ENCODE assay signal across 21 cellular contexts in the genomic region with DNA sequence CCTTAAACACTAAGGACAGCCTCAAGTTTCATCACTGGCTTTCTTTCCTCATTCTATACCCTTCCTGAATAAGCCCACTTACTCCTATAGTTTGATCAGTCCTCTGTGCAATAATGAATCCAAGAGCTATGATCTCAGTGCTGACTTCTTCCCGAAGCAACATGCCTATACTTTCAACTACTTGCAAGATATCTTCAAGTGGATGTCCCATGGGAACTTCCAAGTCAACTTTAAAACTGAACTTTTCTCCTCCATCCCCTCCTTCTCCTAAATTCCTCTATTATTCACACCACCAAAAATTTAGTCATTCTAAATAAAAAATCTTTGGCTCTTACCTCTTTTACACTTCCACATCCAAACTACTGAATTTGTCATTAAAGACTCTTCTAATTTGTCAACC.
DNase-seq lines count a peak whose midpoint lies in the region; ATAC-seq and TF ChIP-seq lines count a peak whose summit lies in the region.
"Had no signal": no experiment of that assay in that cellular context is flagged by ENCODE, and none has a peak within 500 bp of the region (broad histone marks: within the 10 kb centered on the region; RNA-seq: fewer than 3 reads in every experiment).

No MANE protein-coding gene starts in this region.

- dilution Hi-C loops in IMR-90 (cut with HindIII; ENCODE audit: low sequenced_read_pairs, unreplicated experiment) (no loop called here), mammary epithelial cell (cut with HindIII; ENCODE audit: low sequenced_read_pairs) (no loop called here)

- POLR2A ChIA-PET in CD4-positive, alpha-beta memory T cell (lab: Charles Lee; ENCODE audit: partially characterized antibody) = no interaction called here
- POLR2A ChIA-PET in IMR-90 (lab: Charles Lee; ENCODE audit: unreplicated experiment) = no interaction called here
- POLR2A ChIA-PET in RWPE1 (lab: Yijun Ruan, JAX; ENCODE audit: low non-redundant PET) = no interaction called here

- H3K9me1 ChIP-seq in IMR-90 (ENCODE audit: insufficient read depth, low read length) = peaks cover 2% of the 10 kb centered on the region; the same call in 1 of the 2 replicates

- H3K9me3 ChIP-seq in CD4-positive, alpha-beta memory T cell (ENCODE audit: control insufficient read depth in 1 of 2, low read length in 2 of 2) = no peaks in the 10 kb centered on the region
- H3K9me3 ChIP-seq in IMR-90 (ENCODE audit: control insufficient read depth, insufficient read depth, low read length) (no peaks in the 10 kb centered on the region), mammary epithelial cell (replicated peaks; ENCODE audit: insufficient read depth, low read length) (no peaks in the 10 kb centered on the region)
- H3K9me3 ChIP-seq: BLaER1 treated with 17β-estradiol and CSF1 and Interleukin-3, amounts not matched to agents 10 nM and 100 nM; esophagus squamous epithelium; mucosa of descending colon; pancreas; tibial artery had no signal

- H3K9ac ChIP-seq in IMR-90 (ENCODE audit: low read depth, low read length) = no peak overlapping the region
- H3K9ac ChIP-seq in mammary epithelial cell (ENCODE audit: insufficient read depth, low read length) = no peak overlapping the region
- H3K9ac ChIP-seq: BLaER1 treated with 17β-estradiol and CSF1 and Interleukin-3, amounts not matched to agents 10 nM and 100 nM had no signal

- no peaks in the 10 kb centered on the region for H3K27me3 Mint-ChIP-seq in CD4-positive, alpha-beta memory T cell
- no peaks in the 10 kb centered on the region for H3K27me3 Mint-ChIP-seq in chondrocyte (ENCODE audit: low read depth)
- H3K27me3 Mint-ChIP-seq in natural killer cell (ENCODE audit: low read depth in 2 of 2) = no peaks in the 10 kb centered on the region
- H3K27me3 Mint-ChIP-seq: brain had no signal

- H4K20me1 ChIP-seq in IMR-90 (ENCODE audit: insufficient read depth, low read length) = no peaks in the 10 kb centered on the region
- no peaks in the 10 kb centered on the region for H4K20me1 ChIP-seq in mammary epithelial cell (ENCODE audit: insufficient read depth, low read length)

- CTCF ChIA-PET in CD4-positive, alpha-beta memory T cell (lab: Charles Lee; ENCODE audit: partially characterized antibody) = no interaction called here
- CTCF ChIA-PET in IMR-90 (lab: Yijun Ruan, JAX) (no interaction called here), mammary epithelial cell (lab: Charles Lee; ENCODE audit: low non-redundant PET) (no interaction called here), RWPE1 (lab: Yijun Ruan, JAX) (no interaction called here)

- peak overlapping the region; percentile 78; the same call in 1 of the 2 replicates for H2AK5ac ChIP-seq in IMR-90 (ENCODE audit: low read depth, low read length)

- no peak for TF ChIP-seq RAD21 in IMR-90 (IDR thresholded peaks at IDR 0.05; ENCODE audit: low read length)

- WGBS in IMR-90 (ENCODE audit: extremely low coverage in 2 of 2, insufficient read length in 1 of 2), 2 experiments = 88% methylated on average over 1 of the region's 1 CpG; no CpG with 5 or more reads in 1 of the 2 experiments
- 100% methylated on average over 1 of the region's 1 CpG for WGBS in mammary epithelial cell (ENCODE audit: low coverage, missing lambda C conversion rate)

- peak overlapping the region; percentile 57 for H3K14ac ChIP-seq in IMR-90 (replicated peaks; ENCODE audit: low read depth, low read length)

- peak overlapping the region; percentile 10 for H3K18ac ChIP-seq in IMR-90 (ENCODE audit: low read depth, low read length)

- H3K4ac ChIP-seq in IMR-90 (ENCODE audit: low read depth, low read length) = peak overlapping the region; percentile 56; the same call in 1 of the 2 replicates

- no peak overlapping the region for H4K91ac ChIP-seq in IMR-90 (ENCODE audit: insufficient read depth, low read depth, low read length)

- H3K36me3 ChIP-seq in CD4-positive, alpha-beta memory T cell (ENCODE audit: insufficient read depth, low read length) = peaks cover 25% of the 10 kb centered on the region
- H3K36me3 ChIP-seq in IMR-90 (ENCODE audit: control insufficient read depth, insufficient read depth, low read length) = peaks cover 6% of the 10 kb centered on the region; the same call in 1 of the 2 replicates
- peaks cover 8% of the 10 kb centered on the region for H3K36me3 ChIP-seq in mammary epithelial cell (ENCODE audit: insufficient read depth, low read length)

- no peaks in the 10 kb centered on the region for H3K79me1 ChIP-seq in IMR-90 (ENCODE audit: low read depth in 1 of 2, low read length in 2 of 2)

- no peak overlapping the region for H4K5ac ChIP-seq in IMR-90 (ENCODE audit: low read depth, low read length)

- no peak for DNase-seq in CD4-positive, alpha-beta memory T cell
- DNase-seq in IMR-90 (peak; percentile 18), chondrocyte (ENCODE audit: low spot score) (no peak), natural killer cell (no peak), mammary epithelial cell (no peak), RWPE1 (ENCODE audit: low spot score) (no peak)
- DNase-seq in activated effector memory CD4-positive, alpha-beta T cell treated with Interleukin-2 at 50 U/mL for 16 hours = no peak
- DNase-seq: activated CD4-positive, alpha-beta T cell treated with anti-CD3 and anti-CD28 coated beads, Interleukin-2, amount 50 U/mL, for 48 hours; DMS79 treated with DMSO at 0.1 percent for 48 hours; esophagus squamous epithelium; hypothalamus; mucosa of descending colon; NCI-H1092; NCI-H69; pancreas; PC-3; stimulated activated CD4-positive, alpha-beta T cell treated with anti-CD3 and anti-CD28 coated beads, Interleukin-4, amount 100 ng/mL, for 1 hour; stimulated activated CD8-positive, alpha-beta memory T cell treated with anti-CD3 and anti-CD28 coated beads, Interleukin-4, amount 100 ng/mL, for 48 hours; tibial artery had no signal

- H2AK9ac ChIP-seq in IMR-90 (replicated peaks; ENCODE audit: low read depth, low read length, poor library complexity) = no peak overlapping the region

- no peaks in the 10 kb centered on the region for H3K9me3 Mint-ChIP-seq in CD4-positive, alpha-beta memory T cell
- H3K9me3 Mint-ChIP-seq in chondrocyte (ENCODE audit: low read depth) (no peaks in the 10 kb centered on the region), natural killer cell (no peaks in the 10 kb centered on the region)
- H3K9me3 Mint-ChIP-seq: brain had no signal

- no peak overlapping the region for H2AFZ ChIP-seq in IMR-90 (replicated peaks; ENCODE audit: low read length, poor library complexity)
- H2AFZ ChIP-seq in mammary epithelial cell (ENCODE audit: low read depth, low read length) = no peak overlapping the region

- no peak overlapping the region for H3K4me3 ChIP-seq in CD4-positive, alpha-beta memory T cell (ENCODE audit: low read length in 2 of 2)
- H3K4me3 ChIP-seq in IMR-90 (ENCODE audit: insufficient read depth, low read depth, low read length) (no peak overlapping the region), mammary epithelial cell (replicated peaks in 1 of 3; ENCODE audit: insufficient read depth in 1 of 3, low read depth in 2 of 3, low read length in 3 of 3) (no peak overlapping the region)
- H3K4me3 ChIP-seq: BLaER1 treated with 17β-estradiol and CSF1 and Interleukin-3, amounts not matched to agents 10 nM and 100 nM; esophagus squamous epithelium; mucosa of descending colon; pancreas; tibial artery had no signal

- peak overlapping the region; percentile 32; the same call in 1 of the 2 replicates for H3K56ac ChIP-seq in IMR-90 (ENCODE audit: extremely low read depth, insufficient read depth, low read length)

- H3K4me3 Mint-ChIP-seq in CD4-positive, alpha-beta memory T cell = no peak overlapping the region
- no peak overlapping the region for H3K4me3 Mint-ChIP-seq in chondrocyte (ENCODE audit: unreplicated experiment)
- H3K4me3 Mint-ChIP-seq in natural killer cell = no peak overlapping the region
- H3K4me3 Mint-ChIP-seq: brain had no signal

- H3K4me1 Mint-ChIP-seq in CD4-positive, alpha-beta memory T cell = peaks cover 0 to 9% (median 5%) of the 10 kb centered on the region in 4 donors
- peaks cover 21% of the 10 kb centered on the region for H3K4me1 Mint-ChIP-seq in chondrocyte (ENCODE audit: low read depth)
- H3K4me1 Mint-ChIP-seq in natural killer cell = peaks cover 0 to 6% of the 10 kb centered on the region in 2 donors
- H3K4me1 Mint-ChIP-seq: brain had no signal

- TF ChIP-seq CTCF in IMR-90 (conservative IDR thresholded peaks at IDR 0.05; ENCODE audit: low read depth, low read length) (no peak), chondrocyte (IDR thresholded peaks at IDR 0.05) (no peak), natural killer cell (IDR thresholded peaks at IDR 0.05) (no peak), mammary epithelial cell (conservative IDR thresholded peaks at IDR 0.05 in 1 of 2, IDR thresholded peaks at IDR 0.05 in 1 of 2; ENCODE audit: extremely low read depth in 1 of 2, insufficient read depth in 1 of 2, low read depth in 1 of 2, low read length in 2 of 2) (no peak), RWPE1 (conservative IDR thresholded peaks at IDR 0.05; ENCODE audit: low read depth) (no peak)

- H3K4me2 ChIP-seq in IMR-90 (ENCODE audit: low read depth, low read length) = no peak overlapping the region
- H3K4me2 ChIP-seq in mammary epithelial cell (ENCODE audit: insufficient read depth, low read depth, low read length) = no peak overlapping the region
- H3K4me2 ChIP-seq: BLaER1 treated with 17β-estradiol and CSF1 and Interleukin-3, amounts not matched to agents 10 nM and 100 nM had no signal

- peak overlapping the region; percentile 44; the same call in 1 of the 2 replicates for H2BK120ac ChIP-seq in IMR-90 (ENCODE audit: low read depth, low read length)

- H3K79me2 ChIP-seq in mammary epithelial cell (ENCODE audit: insufficient read depth, low read length) = no peaks in the 10 kb centered on the region

- peak overlapping the region in 1 of 2 experiments; percentile 57; a peak in 2 of 4 replicates for H4K8ac ChIP-seq in IMR-90 (ENCODE audit: low read depth in 2 of 2, low read length in 2 of 2)

- H3K27ac ChIP-seq in CD4-positive, alpha-beta memory T cell (ENCODE audit: low read depth, low read length) = no peak overlapping the region
- H3K27ac ChIP-seq in IMR-90 (ENCODE audit: insufficient read depth, low read length) = peak overlapping the region; percentile 51; the same call in 1 of the 2 replicates
- H3K27ac ChIP-seq in mammary epithelial cell (ENCODE audit: insufficient read depth, low read depth, low read length) = no peak overlapping the region
- no peak overlapping the region for H3K27ac ChIP-seq in RWPE1
- H3K27ac ChIP-seq: BLaER1 treated with 17β-estradiol and CSF1 and Interleukin-3, amounts not matched to agents 10 nM and 100 nM; esophagus squamous epithelium; pancreas; tibial artery had no signal

- H3K23ac ChIP-seq in IMR-90 (ENCODE audit: low read depth, low read length) = peak overlapping the region; percentile 48; the same call in 1 of the 2 replicates

- no TSS peak for BruUV-seq in IMR-90 (replicated peaks; lab: Mats Ljungman, UMichigan)
- no TSS peak for BruUV-seq in mammary epithelial cell (replicated peaks; lab: Mats Ljungman, UMichigan)

- H3K27me3 ChIP-seq in CD4-positive, alpha-beta memory T cell (ENCODE audit: insufficient read depth, low read length) = no peaks in the 10 kb centered on the region
- no peaks in the 10 kb centered on the region for H3K27me3 ChIP-seq in IMR-90 (ENCODE audit: control insufficient read depth, insufficient read depth, low read length)
- H3K27me3 ChIP-seq in mammary epithelial cell (ENCODE audit: insufficient read depth, low read length) = no peaks in the 10 kb centered on the region
- H3K27me3 ChIP-seq: BLaER1 treated with 17β-estradiol and CSF1 and Interleukin-3, amounts not matched to agents 10 nM and 100 nM; esophagus squamous epithelium; pancreas; tibial artery had no signal

- H3K36me3 Mint-ChIP-seq in CD4-positive, alpha-beta memory T cell = peaks cover 32 to 42% of the 10 kb centered on the region in 2 donors
- H3K36me3 Mint-ChIP-seq in chondrocyte (ENCODE audit: low read depth) = peaks cover 21% of the 10 kb centered on the region
- H3K36me3 Mint-ChIP-seq in natural killer cell = peaks cover 8% of the 10 kb centered on the region

- peak overlapping the region; percentile 1 for H2BK5ac ChIP-seq in IMR-90 (ENCODE audit: low read depth, low read length, poor library complexity, severe bottlenecking)

- in situ Hi-C loops in IMR-90 (cut with MboI; ENCODE audit: low sequenced_read_pairs) (no loop called here), mammary epithelial cell (cut with MboI; ENCODE audit: low sequenced_read_pairs in 2 of 2) (no loop called here)

- no peak for TF ChIP-seq POLR2A in IMR-90 (IDR thresholded peaks at IDR 0.05; ENCODE audit: low read depth, low read length)

- intact Hi-C loops in CD4-positive, alpha-beta memory T cell (cut with micrococcal nuclease) = no loop called here
- intact Hi-C loops in IMR-90 (cut with micrococcal nuclease) = no loop called here
- intact Hi-C loops in natural killer cell (cut with micrococcal nuclease) = no loop called here
- intact Hi-C loops in mammary epithelial cell (cut with micrococcal nuclease) = loop anchor here (5.0 kb wide), 1 partner anchor 40 kb away; no protein-coding TSS in a partner anchor

- H3K4me1 ChIP-seq in CD4-positive, alpha-beta memory T cell (ENCODE audit: insufficient read depth, low read length) = no peaks in the 10 kb centered on the region
- peaks cover 3% of the 10 kb centered on the region; the same call in 1 of the 2 replicates for H3K4me1 ChIP-seq in IMR-90 (ENCODE audit: control insufficient read depth, insufficient read depth, low read length)
- no peaks in the 10 kb centered on the region for H3K4me1 ChIP-seq in mammary epithelial cell (ENCODE audit: insufficient read depth, low read length)
- H3K4me1 ChIP-seq: pancreas had no signal

- ATAC-seq in IMR-90 (ENCODE audit: low read depth) = peak; percentile 46; the same call in 1 of the 2 replicates
- ATAC-seq in natural killer cell = no peak
- ATAC-seq: mucosa of descending colon, pancreas, PC-3 had no signal

- 0 out of 3 replicates have a peak overlapping the region, but pooled peaks have one; percentile 28 for H2BK15ac ChIP-seq in IMR-90 (ENCODE audit: low read depth, low read length)

- peak overlapping the region in 6 of 7 donors; percentile 25 to 92 (median 48) for H3K27ac Mint-ChIP-seq in CD4-positive, alpha-beta memory T cell
- peak overlapping the region; percentile 30 for H3K27ac Mint-ChIP-seq in chondrocyte (ENCODE audit: unreplicated experiment)
- H3K27ac Mint-ChIP-seq in natural killer cell = peak overlapping the region; percentile 19 to 57
- H3K27ac Mint-ChIP-seq: brain had no signal

- H2BK20ac ChIP-seq in IMR-90 (ENCODE audit: low read depth, low read length) = peak overlapping the region; percentile 22
